3 cellular contexts compared by ENCODE assay signal in genomic region chr6:166068768-166069167, GRCh38.
A peak's percentile ranks its signal among the peaks of the same experiment; 100 is the strongest.
TF ChIP-seq lines count a peak whose summit lies in the region.

No MANE protein-coding gene starts in this region.

TF ChIP-seq in HepG2, 621 proteins besides CTCF, POLR2A, EP300 and RAD21:
- TF ChIP-seq NKX3-1 (CRISPR knock-in tag; IDR thresholded peaks at IDR 0.05) (no peak), PHB2 (IDR thresholded peaks at IDR 0.05; ENCODE audit: partially characterized antibody) (no peak), CEBPB (IDR thresholded peaks at IDR 0.05; ENCODE audit: borderline replicate concordance, low read depth, low read length) (peak; percentile 63), HNRNPLL (IDR thresholded peaks at IDR 0.05; ENCODE audit: low read depth, low read length, poor library complexity, severe bottlenecking) (no peak), ATF1 (CRISPR knock-in tag; IDR thresholded peaks at IDR 0.05) (no peak), U2AF2 (IDR thresholded peaks at IDR 0.05; ENCODE audit: low read depth, low read length) (no peak)
- TF ChIP-seq, protein P1, sequence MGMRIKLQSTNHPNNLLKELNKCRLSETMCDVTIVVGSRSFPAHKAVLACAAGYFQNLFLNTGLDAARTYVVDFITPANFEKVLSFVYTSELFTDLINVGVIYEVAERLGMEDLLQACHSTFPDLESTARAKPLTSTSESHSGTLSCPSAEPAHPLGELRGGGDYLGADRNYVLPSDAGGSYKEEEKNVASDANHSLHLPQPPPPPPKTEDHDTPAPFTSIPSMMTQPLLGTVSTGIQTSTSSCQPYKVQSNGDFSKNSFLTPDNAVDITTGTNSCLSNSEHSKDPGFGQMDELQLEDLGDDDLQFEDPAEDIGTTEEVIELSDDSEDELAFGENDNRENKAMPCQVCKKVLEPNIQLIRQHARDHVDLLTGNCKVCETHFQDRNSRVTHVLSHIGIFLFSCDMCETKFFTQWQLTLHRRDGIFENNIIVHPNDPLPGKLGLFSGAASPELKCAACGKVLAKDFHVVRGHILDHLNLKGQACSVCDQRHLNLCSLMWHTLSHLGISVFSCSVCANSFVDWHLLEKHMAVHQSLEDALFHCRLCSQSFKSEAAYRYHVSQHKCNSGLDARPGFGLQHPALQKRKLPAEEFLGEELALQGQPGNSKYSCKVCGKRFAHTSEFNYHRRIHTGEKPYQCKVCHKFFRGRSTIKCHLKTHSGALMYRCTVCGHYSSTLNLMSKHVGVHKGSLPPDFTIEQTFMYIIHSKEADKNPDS (CRISPR knock-in tag; IDR thresholded peaks at IDR 0.05): no peak

TF ChIP-seq in IMR-90, 13 proteins besides CTCF, POLR2A, EP300 and RAD21:
- TF ChIP-seq CEBPB (IDR thresholded peaks at IDR 0.05; ENCODE audit: low read depth, low read length) (peak; percentile 57), ELK1 (IDR thresholded peaks at IDR 0.05; ENCODE audit: borderline replicate concordance, low read depth, low read length) (no peak)

TF ChIP-seq in K562, 482 proteins besides CTCF, POLR2A, EP300 and RAD21:
- TF ChIP-seq CEBPB (tag; IDR thresholded peaks at IDR 0.05) (peak; percentile 26; the same call in 1 of the 2 replicates), ESRRA (IDR thresholded peaks at IDR 0.05; ENCODE audit: borderline replicate concordance, low read depth) (no peak)
